In the genomic region with DNA sequence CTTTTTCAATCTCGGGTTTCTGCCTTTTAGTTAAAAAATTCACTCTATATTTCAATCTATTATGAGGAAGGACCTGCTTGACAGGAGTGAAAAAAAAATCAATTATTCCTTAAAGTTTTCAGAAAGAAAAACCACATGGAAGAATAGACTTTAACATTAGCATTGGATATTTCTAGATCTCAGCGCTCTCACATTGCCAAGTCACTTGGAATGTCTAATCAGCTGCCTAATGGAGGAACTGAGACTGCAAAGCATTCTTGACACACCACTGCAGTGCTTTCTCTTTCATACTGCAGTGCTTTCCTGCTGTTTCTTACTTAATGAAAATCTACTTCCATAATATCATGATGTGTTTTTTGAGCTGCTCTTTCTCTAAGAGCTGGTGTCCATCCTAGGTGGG, we compare ENCODE assay signal across 1 cellular context.
TF ChIP-seq lines count a peak whose summit lies in the region.

No MANE protein-coding gene starts in this region.

TF ChIP-seq in K562, 482 proteins besides CTCF, POLR2A, EP300 and RAD21 (continued from another document):
- TF ChIP-seq, protein P1, sequence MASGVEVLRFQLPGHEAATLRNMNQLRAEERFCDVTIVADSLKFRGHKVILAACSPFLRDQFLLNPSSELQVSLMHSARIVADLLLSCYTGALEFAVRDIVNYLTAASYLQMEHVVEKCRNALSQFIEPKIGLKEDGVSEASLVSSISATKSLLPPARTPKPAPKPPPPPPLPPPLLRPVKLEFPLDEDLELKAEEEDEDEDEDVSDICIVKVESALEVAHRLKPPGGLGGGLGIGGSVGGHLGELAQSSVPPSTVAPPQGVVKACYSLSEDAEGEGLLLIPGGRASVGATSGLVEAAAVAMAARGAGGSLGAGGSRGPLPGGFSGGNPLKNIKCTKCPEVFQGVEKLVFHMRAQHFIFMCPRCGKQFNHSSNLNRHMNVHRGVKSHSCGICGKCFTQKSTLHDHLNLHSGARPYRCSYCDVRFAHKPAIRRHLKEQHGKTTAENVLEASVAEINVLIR (CRISPR knock-in tag; IDR thresholded peaks at IDR 0.05): no peak
- TF ChIP-seq NFE2 (IDR thresholded peaks at IDR 0.05; ENCODE audit: low read depth) (peak; percentile 54; the same call in 1 of the 2 replicates), DDX20 (tag; IDR thresholded peaks at IDR 0.05; ENCODE audit: low read depth) (peak; percentile 16; the same call in 1 of the 2 replicates), ZNF431 (CRISPR knock-in tag; IDR thresholded peaks at IDR 0.05) (no peak), ZNF217 (CRISPR knock-in tag; IDR thresholded peaks at IDR 0.05) (no peak), HDAC1 (IDR thresholded peaks at IDR 0.05) (peak in 1 of 2 experiments; percentile 36; a peak in 1 of 4 replicates), ATF1 (CRISPR knock-in tag; IDR thresholded peaks at IDR 0.05) (no peak), ATF1 (tag; IDR thresholded peaks at IDR 0.05) (no peak), TEAD4 (IDR thresholded peaks at IDR 0.05; ENCODE audit: low read length) (peak; percentile 44; the same call in 1 of the 2 replicates), TEAD4 (CRISPR knock-in tag; IDR thresholded peaks at IDR 0.05; ENCODE audit: borderline replicate concordance) (no peak), BMI1 (IDR thresholded peaks at IDR 0.05; ENCODE audit: low read length) (no peak), SUPT5H (IDR thresholded peaks at IDR 0.05) (no peak), CBFA2T2 (conservative IDR thresholded peaks at IDR 0.05) (no peak), JUND (IDR thresholded peaks at IDR 0.05; ENCODE audit: borderline replicate concordance, low read depth, low read length) (no peak), JUND (tag; IDR thresholded peaks at IDR 0.05; ENCODE audit: borderline replicate concordance, low read depth, low read length) (0 out of 3 replicates have a peak, but pooled peaks have one; percentile 30), U2AF1 (optimal IDR thresholded peaks at IDR 0.05; ENCODE audit: low read depth, low read length) (no peak), MCM7 (IDR thresholded peaks at IDR 0.05) (no peak), KDM1A (IDR thresholded peaks at IDR 0.05) (peak; percentile 72 to 81), MAFG (tag; conservative IDR thresholded peaks at IDR 0.05) (0 out of 2 replicates have a peak, but pooled peaks have one; percentile 4), GTF2A2 (tag; IDR thresholded peaks at IDR 0.05) (no peak), ZNF23 (CRISPR knock-in tag; IDR thresholded peaks at IDR 0.05) (no peak), RCOR1 (IDR thresholded peaks at IDR 0.05; ENCODE audit: borderline replicate concordance in 1 of 2, low read depth in 2 of 2, low read length in 2 of 2) (peak in 1 of 2 experiments; percentile 61; a peak in 1 of 4 replicates), MXI1 (IDR thresholded peaks at IDR 0.05; ENCODE audit: low read depth, low read length) (no peak)
- TF ChIP-seq, protein P2, sequence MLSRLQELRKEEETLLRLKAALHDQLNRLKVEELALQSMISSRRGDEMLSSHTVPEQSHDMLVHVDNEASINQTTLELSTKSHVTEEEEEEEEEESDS (CRISPR knock-in tag; IDR thresholded peaks at IDR 0.05): no peak
- TF ChIP-seq, protein P3, sequence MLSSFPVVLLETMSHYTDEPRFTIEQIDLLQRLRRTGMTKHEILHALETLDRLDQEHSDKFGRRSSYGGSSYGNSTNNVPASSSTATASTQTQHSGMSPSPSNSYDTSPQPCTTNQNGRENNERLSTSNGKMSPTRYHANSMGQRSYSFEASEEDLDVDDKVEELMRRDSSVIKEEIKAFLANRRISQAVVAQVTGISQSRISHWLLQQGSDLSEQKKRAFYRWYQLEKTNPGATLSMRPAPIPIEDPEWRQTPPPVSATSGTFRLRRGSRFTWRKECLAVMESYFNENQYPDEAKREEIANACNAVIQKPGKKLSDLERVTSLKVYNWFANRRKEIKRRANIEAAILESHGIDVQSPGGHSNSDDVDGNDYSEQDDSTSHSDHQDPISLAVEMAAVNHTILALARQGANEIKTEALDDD (IDR thresholded peaks at IDR 0.05): no peak
- TF ChIP-seq, protein P4, sequence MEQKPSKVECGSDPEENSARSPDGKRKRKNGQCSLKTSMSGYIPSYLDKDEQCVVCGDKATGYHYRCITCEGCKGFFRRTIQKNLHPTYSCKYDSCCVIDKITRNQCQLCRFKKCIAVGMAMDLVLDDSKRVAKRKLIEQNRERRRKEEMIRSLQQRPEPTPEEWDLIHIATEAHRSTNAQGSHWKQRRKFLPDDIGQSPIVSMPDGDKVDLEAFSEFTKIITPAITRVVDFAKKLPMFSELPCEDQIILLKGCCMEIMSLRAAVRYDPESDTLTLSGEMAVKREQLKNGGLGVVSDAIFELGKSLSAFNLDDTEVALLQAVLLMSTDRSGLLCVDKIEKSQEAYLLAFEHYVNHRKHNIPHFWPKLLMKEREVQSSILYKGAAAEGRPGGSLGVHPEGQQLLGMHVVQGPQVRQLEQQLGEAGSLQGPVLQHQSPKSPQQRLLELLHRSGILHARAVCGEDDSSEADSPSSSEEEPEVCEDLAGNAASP (IDR thresholded peaks at IDR 0.05): no peak
- TF ChIP-seq, protein P5, sequence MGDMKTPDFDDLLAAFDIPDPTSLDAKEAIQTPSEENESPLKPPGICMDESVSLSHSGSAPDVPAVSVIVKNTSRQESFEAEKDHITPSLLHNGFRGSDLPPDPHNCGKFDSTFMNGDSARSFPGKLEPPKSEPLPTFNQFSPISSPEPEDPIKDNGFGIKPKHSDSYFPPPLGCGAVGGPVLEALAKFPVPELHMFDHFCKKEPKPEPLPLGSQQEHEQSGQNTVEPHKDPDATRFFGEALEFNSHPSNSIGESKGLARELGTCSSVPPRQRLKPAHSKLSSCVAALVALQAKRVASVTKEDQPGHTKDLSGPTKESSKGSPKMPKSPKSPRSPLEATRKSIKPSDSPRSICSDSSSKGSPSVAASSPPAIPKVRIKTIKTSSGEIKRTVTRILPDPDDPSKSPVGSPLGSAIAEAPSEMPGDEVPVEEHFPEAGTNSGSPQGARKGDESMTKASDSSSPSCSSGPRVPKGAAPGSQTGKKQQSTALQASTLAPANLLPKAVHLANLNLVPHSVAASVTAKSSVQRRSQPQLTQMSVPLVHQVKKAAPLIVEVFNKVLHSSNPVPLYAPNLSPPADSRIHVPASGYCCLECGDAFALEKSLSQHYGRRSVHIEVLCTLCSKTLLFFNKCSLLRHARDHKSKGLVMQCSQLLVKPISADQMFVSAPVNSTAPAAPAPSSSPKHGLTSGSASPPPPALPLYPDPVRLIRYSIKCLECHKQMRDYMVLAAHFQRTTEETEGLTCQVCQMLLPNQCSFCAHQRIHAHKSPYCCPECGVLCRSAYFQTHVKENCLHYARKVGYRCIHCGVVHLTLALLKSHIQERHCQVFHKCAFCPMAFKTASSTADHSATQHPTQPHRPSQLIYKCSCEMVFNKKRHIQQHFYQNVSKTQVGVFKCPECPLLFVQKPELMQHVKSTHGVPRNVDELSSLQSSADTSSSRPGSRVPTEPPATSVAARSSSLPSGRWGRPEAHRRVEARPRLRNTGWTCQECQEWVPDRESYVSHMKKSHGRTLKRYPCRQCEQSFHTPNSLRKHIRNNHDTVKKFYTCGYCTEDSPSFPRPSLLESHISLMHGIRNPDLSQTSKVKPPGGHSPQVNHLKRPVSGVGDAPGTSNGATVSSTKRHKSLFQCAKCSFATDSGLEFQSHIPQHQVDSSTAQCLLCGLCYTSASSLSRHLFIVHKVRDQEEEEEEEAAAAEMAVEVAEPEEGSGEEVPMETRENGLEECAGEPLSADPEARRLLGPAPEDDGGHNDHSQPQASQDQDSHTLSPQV (IDR thresholded peaks at IDR 0.05): 0 out of 2 replicates have a peak, but pooled peaks have one; percentile 16
